In genomic region chr20:53598140-53599038, GRCh38 we compare ENCODE assay signal across 13 cellular contexts. TPM values are rescaled to one million over a fixed set of nuclear protein-coding genes. Genes with fewer than 3 reads are reported as not detected.
A peak's percentile ranks its signal among the peaks of the same experiment; 100 is the strongest.
DNase-seq lines count a peak whose midpoint lies in the region; ATAC-seq and TF ChIP-seq lines count a peak whose summit lies in the region.
"Had no signal": no experiment of that assay in that cellular context is flagged by ENCODE, and none has a peak within 500 bp of the region (broad histone marks: within the 10 kb centered on the region; RNA-seq: fewer than 3 reads in every experiment).

No MANE protein-coding gene starts in this region.

- intact Hi-C loops in cardiac septum (cut with DNase I): no loop called here
- intact Hi-C loops in activated CD8-positive, alpha-beta T cell treated with anti-CD3 and anti-CD28 coated beads for 36 hours (cut with micrococcal nuclease): no loop called here

- DNase-seq in right atrium auricular region (ENCODE audit: low spot score) (peak; percentile 53), cardiac septum (ENCODE audit: low spot score) (no peak), left lobe of liver (ENCODE audit: low spot score) (peak; percentile 33), NCI-H226 (no peak)
- peak; percentile 63 for DNase-seq in activated CD8-positive, alpha-beta T cell treated with anti-CD3 and anti-CD28 coated beads for 36 hours
- DNase-seq: AML-193, brain microvascular endothelial cell, GM23248, left ventricle myocardium inferior, NCI-H1105 had no signal

- peaks cover 8% of the 10 kb centered on the region for H3K36me3 Mint-ChIP-seq in activated CD8-positive, alpha-beta T cell treated with anti-CD3 and anti-CD28 coated beads for 36 hours (ENCODE audit: low read depth)

- H3K27me3 Mint-ChIP-seq in activated CD8-positive, alpha-beta T cell treated with anti-CD3 and anti-CD28 coated beads for 36 hours: no peaks in the 10 kb centered on the region

- H3K4me1 Mint-ChIP-seq in activated CD8-positive, alpha-beta T cell treated with anti-CD3 and anti-CD28 coated beads for 36 hours (ENCODE audit: low read depth): peaks cover 52% of the 10 kb centered on the region

- H3K4me3 ChIP-seq in right atrium auricular region: no peak overlapping the region
- H3K4me3 ChIP-seq: GM23248, left ventricle myocardium inferior had no signal

- peak; percentile 4 for ATAC-seq in activated CD8-positive, alpha-beta T cell treated with anti-CD3 and anti-CD28 coated beads for 36 hours
- ATAC-seq in left lobe of liver (no peak), GM21825 (IDR thresholded peaks at IDR 0.05; ENCODE audit: unreplicated experiment) (no peak), GM18909 (IDR thresholded peaks at IDR 0.05; ENCODE audit: poor library complexity, unreplicated experiment) (no peak), HG02623 (IDR thresholded peaks at IDR 0.05; ENCODE audit: unreplicated experiment) (no peak)

- H3K27me3 ChIP-seq in right atrium auricular region: no peaks in the 10 kb centered on the region
- H3K27me3 ChIP-seq: brain microvascular endothelial cell had no signal

- no peaks in the 10 kb centered on the region for H3K36me3 ChIP-seq in right atrium auricular region
- H3K36me3 ChIP-seq: brain microvascular endothelial cell, left ventricle myocardium inferior had no signal

- CTCF ChIA-PET in activated CD8-positive, alpha-beta T cell treated with anti-CD3 and anti-CD28 coated beads for 36 hours (lab: Charles Lee): interaction anchor here (3.1 kb wide), 1 partner anchor 12 kb away, joined by 10 read pairs; no protein-coding TSS in a partner anchor

- H3K9me3 Mint-ChIP-seq in activated CD8-positive, alpha-beta T cell treated with anti-CD3 and anti-CD28 coated beads for 36 hours: no peaks in the 10 kb centered on the region

- POLR2A ChIA-PET in activated CD8-positive, alpha-beta T cell treated with anti-CD3 and anti-CD28 coated beads for 36 hours (lab: Charles Lee): interaction anchor here (1.0 to 2.4 kb wide), 4 partner anchors 11 to 153 kb away, joined by 3 to 15 read pairs (median 4); no protein-coding TSS in a partner anchor

- no peaks in the 10 kb centered on the region for H3K9me3 ChIP-seq in right atrium auricular region
- H3K9me3 ChIP-seq: left ventricle myocardium inferior had no signal

- H3K4me3 Mint-ChIP-seq in activated CD8-positive, alpha-beta T cell treated with anti-CD3 and anti-CD28 coated beads for 36 hours: no peak overlapping the region

- peaks cover 0 to 4% of the 10 kb centered on the region in 2 donors for H3K4me1 ChIP-seq in right atrium auricular region

- no peak for TF ChIP-seq CTCF in right atrium auricular region (IDR thresholded peaks at IDR 0.05)
- no peak for TF ChIP-seq CTCF in activated CD8-positive, alpha-beta T cell treated with anti-CD3 and anti-CD28 coated beads for 36 hours (IDR thresholded peaks at IDR 0.05)

- no peak overlapping the region for H3K27ac ChIP-seq in right atrium auricular region
- H3K27ac ChIP-seq: brain microvascular endothelial cell, GM23248 had no signal

- H3K27ac Mint-ChIP-seq in activated CD8-positive, alpha-beta T cell treated with anti-CD3 and anti-CD28 coated beads for 36 hours: peak overlapping the region; percentile 71

RNA-seq across cellular contexts. Expression of gene ZNF217, which starts 4.8 kb away (rescaled TPM):
- total RNA-seq in right atrium auricular region (10 to 100 TPM in 1 of 2 donors, 1 to 10 TPM in 1; 7.6 to 13.8 TPM), cardiac septum (10.7 TPM), left lobe of liver (11.1 TPM)
- total RNA-seq in activated CD8-positive, alpha-beta T cell treated with anti-CD3 and anti-CD28 coated beads for 36 hours: 10 to 100 TPM; 51.3 to 51.8 TPM

Comparison
In these comparisons a context has a peak if more than half of its experiments do, and no peak if none do; other contexts are left out.
1. DNase-seq: peak in right atrium auricular region (single experiment), activated CD8-positive, alpha-beta T cell treated with anti-CD3 and anti-CD28 coated beads for 36 hours (single experiment) and left lobe of liver (single experiment); none in cardiac septum (single experiment) and NCI-H226 (single experiment).